Comparison of ENCODE assay signal across 8 cellular contexts in genomic region chr11:236774-237767, GRCh38. TPM values are rescaled to one million over a fixed set of nuclear protein-coding genes. Genes with fewer than 3 reads are reported as not detected.
DNase-seq lines count a peak whose midpoint lies in the region; ATAC-seq and TF ChIP-seq lines count a peak whose summit lies in the region.

PSMD13 (plus strand) TSS chr11:236976; CDS start chr11:237050, 74 bp downstream.

- H3K9me3 Mint-ChIP-seq in CD4-positive, alpha-beta T cell, result no peaks in the 10 kb centered on the region
- no peaks in the 10 kb centered on the region for H3K9me3 Mint-ChIP-seq in endothelial cell (ENCODE audit: unreplicated experiment)
- no peaks in the 10 kb centered on the region for H3K9me3 Mint-ChIP-seq in mesothelial cell of epicardium

- no peaks in the 10 kb centered on the region for H3K9me3 ChIP-seq in CD4-positive, alpha-beta T cell (ENCODE audit: control insufficient read depth, low read length)

- peaks cover 55% of the 10 kb centered on the region for H3K4me1 Mint-ChIP-seq in CD4-positive, alpha-beta T cell (ENCODE audit: low read depth)
- peaks cover 11% of the 10 kb centered on the region for H3K4me1 Mint-ChIP-seq in endothelial cell (ENCODE audit: unreplicated experiment)
- peaks cover 22% of the 10 kb centered on the region for H3K4me1 Mint-ChIP-seq in mesothelial cell of epicardium

- H3K4me3 Mint-ChIP-seq in CD4-positive, alpha-beta T cell, result peak within 1 kb of the TSS; percentile 100
- H3K4me3 Mint-ChIP-seq in endothelial cell (ENCODE audit: unreplicated experiment) (peak within 1 kb of the TSS; percentile 98), mesothelial cell of epicardium (peak within 1 kb of the TSS; percentile 97)

- TF ChIP-seq CTCF in CD4-positive, alpha-beta T cell (IDR thresholded peaks at IDR 0.05), result peak; percentile 31
- no peak for TF ChIP-seq CTCF in endothelial cell (IDR thresholded peaks at IDR 0.05; ENCODE audit: unreplicated experiment)
- peak; percentile 10 for TF ChIP-seq CTCF in mesothelial cell of epicardium (IDR thresholded peaks at IDR 0.05; ENCODE audit: unreplicated experiment)

- CTCF ChIA-PET in CD4-positive, alpha-beta T cell (lab: Charles Lee), result interaction anchor here (0.9 to 2.5 kb wide), 3 partner anchors 14 to 80 kb away, joined by 3 to 11 read pairs (median 4); no protein-coding TSS in a partner anchor

- intact Hi-C loops in CD4-positive, alpha-beta T cell (cut with DNase I, micrococcal nuclease), result loop anchor here (1.0 to 10.0 kb wide), 6 partner anchors 30 to 568 kb away; partner anchors contain the start of genes BET1L (in 2 of the 2), RIC8A (in 2 of the 2), RNH1 (in 2 of the 2) and PGGHG (in 1 of the 2)

- peak within 1 kb of the TSS; percentile 97 for H3K27ac ChIP-seq in CD4-positive, alpha-beta T cell (ENCODE audit: low read depth, low read length)

- H3K36me3 Mint-ChIP-seq in CD4-positive, alpha-beta T cell (ENCODE audit: low read depth), result peaks cover 56% of the 10 kb centered on the region
- H3K36me3 Mint-ChIP-seq in endothelial cell (ENCODE audit: low read depth, unreplicated experiment) (peaks cover 16% of the 10 kb centered on the region), mesothelial cell of epicardium (peaks cover 18% of the 10 kb centered on the region)

- H3K27me3 Mint-ChIP-seq in CD4-positive, alpha-beta T cell, result no peaks in the 10 kb centered on the region
- H3K27me3 Mint-ChIP-seq in endothelial cell (ENCODE audit: unreplicated experiment) (peaks cover 9% of the 10 kb centered on the region), mesothelial cell of epicardium (ENCODE audit: low read depth) (no peaks in the 10 kb centered on the region)

- peak; percentile 79 for ATAC-seq in CD4-positive, alpha-beta T cell (ENCODE audit: poor library complexity)
- peak; percentile 85 for ATAC-seq in GM19351 (IDR thresholded peaks at IDR 0.05; ENCODE audit: unreplicated experiment)
- peak; percentile 69 for ATAC-seq in HG03521 (IDR thresholded peaks at IDR 0.05; ENCODE audit: unreplicated experiment)

- POLR2A ChIA-PET in CD4-positive, alpha-beta T cell (lab: Charles Lee), result interaction anchor here (0.6 to 5.4 kb wide), 14 partner anchors 14 to 269 kb away, joined by 3 to 79 read pairs (median 6); partner anchors contain the start of genes BET1L, PGGHG, RIC8A and RNH1

- peak; percentile 76 to 86 (median 82) for DNase-seq in CD4-positive, alpha-beta T cell
- DNase-seq in NOMO-1 (lab: John Stamatoyannopoulos, UW; ENCODE audit: unreplicated experiment in 2 of 2), result peak; percentile 81 to 82
- DNase-seq in activated CD8-positive, alpha-beta memory T cell treated with anti-CD3 and anti-CD28 coated beads, Interleukin-2, amount 50 U/mL, for 24 hours (ENCODE audit: extremely low read depth), result peak; percentile 74
- DNase-seq in endothelial cell (ENCODE audit: low spot score), result peak; percentile 90
- DNase-seq in mesothelial cell of epicardium (ENCODE audit: low spot score in 2 of 2, unreplicated experiment in 2 of 2), result peak; percentile 68 to 89
- DNase-seq in stimulated activated CD8-positive, alpha-beta memory T cell treated with anti-CD3 and anti-CD28 coated beads, Interleukin-15, amount 100 ng/mL, for 48 hours (ENCODE audit: low read depth in 2 of 2), result peak; percentile 88 to 89

- no peaks in the 10 kb centered on the region for H3K27me3 ChIP-seq in CD4-positive, alpha-beta T cell (ENCODE audit: control insufficient read depth, insufficient read depth, low read length)

- peak within 1 kb of the TSS; percentile 91 for H3K27ac Mint-ChIP-seq in CD4-positive, alpha-beta T cell
- H3K27ac Mint-ChIP-seq in endothelial cell (ENCODE audit: unreplicated experiment) (peak within 1 kb of the TSS; percentile 99), mesothelial cell of epicardium (peak within 1 kb of the TSS; percentile 100)

RNA-seq across cellular contexts. Expression of gene PSMD13, which starts in this region (rescaled TPM):
- 10 to 100 TPM; 56.9 to 57.8 TPM for total RNA-seq in CD4-positive, alpha-beta T cell
- 189 TPM for total RNA-seq in endothelial cell (ENCODE audit: unreplicated experiment)
- total RNA-seq in mesothelial cell of epicardium, result 93.0 to 96.2 TPM (median 93.9 TPM) in 3 replicates

Comparison
In these comparisons a context has a peak if more than half of its experiments do, and no peak if none do; other contexts are left out.
1. Peak in every context shown above with its lines: DNase-seq, ATAC-seq and H3K27ac ChIP-seq.